In the genomic region with DNA sequence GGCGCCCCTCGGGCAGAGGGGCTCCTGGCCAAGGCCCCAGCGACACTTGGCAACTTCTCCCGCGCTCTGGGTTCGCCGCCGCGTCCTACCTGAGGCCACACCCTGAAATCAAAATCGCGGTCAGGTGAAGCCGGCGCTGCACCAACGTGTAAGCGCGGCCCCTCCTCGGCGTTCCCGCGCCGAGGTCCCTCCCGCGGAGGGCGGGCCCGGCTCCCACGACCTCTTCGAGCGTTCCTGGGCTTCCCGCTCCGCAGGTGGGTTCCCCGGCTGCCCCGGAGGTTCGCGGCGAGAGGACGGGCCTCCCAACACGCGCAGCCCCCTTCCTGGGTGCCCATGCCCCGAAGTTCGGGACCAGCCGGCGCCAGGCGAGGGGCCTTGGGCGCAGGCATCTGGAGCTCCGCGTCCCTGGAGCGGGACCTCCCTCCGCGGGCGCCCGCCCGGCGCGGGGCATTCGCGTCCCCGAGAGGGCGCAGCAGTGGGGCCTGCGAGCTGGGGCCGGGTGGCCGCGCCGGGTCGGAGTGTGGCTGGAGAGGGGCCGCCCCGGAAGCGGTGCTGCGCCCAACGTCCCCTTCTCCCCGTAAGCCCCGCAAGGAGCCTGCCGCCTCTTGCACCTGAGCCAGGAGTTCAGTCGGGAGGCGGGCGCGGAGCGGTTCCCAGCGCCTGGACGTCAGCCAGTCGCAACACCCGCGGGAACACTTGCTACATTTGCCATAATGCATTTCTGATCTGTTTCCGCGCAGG, we compare ENCODE assay signal across 9 cellular contexts. TPM values are rescaled to one million over a fixed set of nuclear protein-coding genes. Genes with fewer than 3 reads are reported as not detected.
DNase-seq lines count a peak whose midpoint lies in the region; ATAC-seq and TF ChIP-seq lines count a peak whose summit lies in the region.
"Had no signal": no experiment of that assay in that cellular context is flagged by ENCODE, and none has a peak within 500 bp of the region (broad histone marks: within the 10 kb centered on the region; RNA-seq: fewer than 3 reads in every experiment).

No MANE protein-coding gene starts in this region.

- peak overlapping the region; percentile 81 to 91 (median 87) for H3K4me3 Mint-ChIP-seq in immature natural killer cell
- H3K4me3 Mint-ChIP-seq in stimulated activated effector memory CD8-positive, alpha-beta T cell treated with anti-CD3 and anti-CD28 coated beads, Interleukin-12 subunit alpha, Interleukin-12 subunit beta, amount 100 ng/mL, for 72 hours, result peak overlapping the region; percentile 78

- H3K36me3 ChIP-seq in ascending aorta, result no peaks in the 10 kb centered on the region

- TF ChIP-seq CTCF in ascending aorta (IDR thresholded peaks at IDR 0.05), result no peak

- peaks cover 15 to 32% of the 10 kb centered on the region in 2 donors for H3K4me1 Mint-ChIP-seq in immature natural killer cell
- peaks cover 24% of the 10 kb centered on the region for H3K4me1 Mint-ChIP-seq in stimulated activated effector memory CD8-positive, alpha-beta T cell treated with anti-CD3 and anti-CD28 coated beads, Interleukin-12 subunit alpha, Interleukin-12 subunit beta, amount 100 ng/mL, for 72 hours

- peak overlapping the region; percentile 32 for H3K4me3 ChIP-seq in Jurkat, Clone E6-1 (ENCODE audit: low read length)
- peak overlapping the region; percentile 69 to 78 for H3K4me3 ChIP-seq in ascending aorta
- H3K4me3 ChIP-seq: K562 had no signal

- H3K4me1 ChIP-seq in ascending aorta, result peaks cover 15 to 16% of the 10 kb centered on the region in 2 donors

- no peaks in the 10 kb centered on the region for H3K9me3 ChIP-seq in ascending aorta

- ATAC-seq in stimulated activated effector memory CD8-positive, alpha-beta T cell treated with anti-CD3 and anti-CD28 coated beads, Interleukin-12 subunit alpha, Interleukin-12 subunit beta, amount 100 ng/mL, for 72 hours, result peak; percentile 59
- ATAC-seq: K562 had no signal

- H3K27me3 Mint-ChIP-seq in immature natural killer cell (ENCODE audit: low read depth in 3 of 3), result peaks cover 0 to 12% (median 4%) of the 10 kb centered on the region in 3 donors

- DNase-seq in DMS53 (lab: John Stamatoyannopoulos, UW) (peak; percentile 71), ascending aorta (ENCODE audit: low spot score in 2 of 2) (no peak), immature natural killer cell (peak in 2 of 3 donors; percentile 18 to 34), SK-N-DZ (ENCODE audit: low spot score) (no peak), NCI-H2107 (lab: John Stamatoyannopoulos, UW) (no peak), cortex of kidney (lab: John Stamatoyannopoulos, UW) (no peak)
- DNase-seq in Jurkat, Clone E6-1 (ENCODE audit: low read depth, low spot score), result no peak
- DNase-seq in stimulated activated effector memory CD8-positive, alpha-beta T cell treated with anti-CD3 and anti-CD28 coated beads, Interleukin-12 subunit alpha, Interleukin-12 subunit beta, amount 100 ng/mL, for 72 hours (ENCODE audit: low spot score in 2 of 2), result peak in 1 of 2 donors; percentile 58

- intact Hi-C loops in ascending aorta (cut with DNase I), result no loop called here

- H3K27ac ChIP-seq in ascending aorta, result no peak overlapping the region

- H3K9me3 Mint-ChIP-seq in immature natural killer cell, result no peaks in the 10 kb centered on the region
- no peaks in the 10 kb centered on the region for H3K9me3 Mint-ChIP-seq in stimulated activated effector memory CD8-positive, alpha-beta T cell treated with anti-CD3 and anti-CD28 coated beads, Interleukin-12 subunit alpha, Interleukin-12 subunit beta, amount 100 ng/mL, for 72 hours

- H3K36me3 Mint-ChIP-seq in immature natural killer cell, result no peaks in the 10 kb centered on the region
- H3K36me3 Mint-ChIP-seq in stimulated activated effector memory CD8-positive, alpha-beta T cell treated with anti-CD3 and anti-CD28 coated beads, Interleukin-12 subunit alpha, Interleukin-12 subunit beta, amount 100 ng/mL, for 72 hours, result no peaks in the 10 kb centered on the region

- H3K27ac Mint-ChIP-seq in immature natural killer cell, result peak overlapping the region; percentile 31 to 85 (median 74)
- no peak overlapping the region for H3K27ac Mint-ChIP-seq in stimulated activated effector memory CD8-positive, alpha-beta T cell treated with anti-CD3 and anti-CD28 coated beads, Interleukin-12 subunit alpha, Interleukin-12 subunit beta, amount 100 ng/mL, for 72 hours

- H3K27me3 ChIP-seq in ascending aorta, result no peaks in the 10 kb centered on the region

RNA-seq across cellular contexts. Expression of a gene that starts 13.7 kb away (rescaled TPM):
- 5.6 TPM for polyA plus RNA-seq in Jurkat, Clone E6-1 (2012; ENCODE audit: insufficient read depth, insufficient read length)
- not detected for total RNA-seq in ascending aorta
- polyA plus RNA-seq in immature natural killer cell, result 1 to 10 TPM; 2.0 to 8.3 (median 3.6) TPM
- polyA plus RNA-seq in SK-N-DZ (2014; cell fraction: cytosol; rRNA removed), result 0.20 TPM in 1 of 2 replicates, not detected in the other
- not detected in 2 replicates for polyA plus RNA-seq in SK-N-DZ (2014; cell fraction: nucleus; rRNA removed)

RNA-seq across cellular contexts. Expression of a gene that starts 30.3 kb away (rescaled TPM):
- not detected for polyA plus RNA-seq in Jurkat, Clone E6-1 (2012; ENCODE audit: insufficient read depth, insufficient read length)
- not detected for total RNA-seq in ascending aorta
- not detected for polyA plus RNA-seq in immature natural killer cell
- polyA plus RNA-seq in SK-N-DZ (2014; cell fraction: cytosol; rRNA removed), result not detected in 2 replicates
- polyA plus RNA-seq in SK-N-DZ (2014; cell fraction: nucleus; rRNA removed), result 2.1 TPM in 1 of 2 replicates, not detected in the other

RNA-seq across cellular contexts. Expression of a gene that starts 55.1 kb away (rescaled TPM):
- 20.5 TPM for polyA plus RNA-seq in Jurkat, Clone E6-1 (2012; ENCODE audit: insufficient read depth, insufficient read length)
- 6.9 TPM for total RNA-seq in ascending aorta
- 10 to 100 TPM; 18.0 to 57.0 (median 24.2) TPM for polyA plus RNA-seq in immature natural killer cell
- polyA plus RNA-seq in SK-N-DZ (2014; cell fraction: cytosol; rRNA removed), result 12.5 and 12.6 TPM in 2 replicates
- polyA plus RNA-seq in SK-N-DZ (2014; cell fraction: nucleus; rRNA removed), result 71.1 and 88.9 TPM in 2 replicates

Comparison
In these comparisons a context has a peak if more than half of its experiments do, and no peak if none do; other contexts are left out.
1. DNase-seq: peak in DMS53 (single experiment) and immature natural killer cell (2 of 3); none in Jurkat, Clone E6-1 (single experiment), ascending aorta (0 of 2), SK-N-DZ (single experiment), NCI-H2107 (single experiment) and cortex of kidney (single experiment).